In the genomic region with DNA sequence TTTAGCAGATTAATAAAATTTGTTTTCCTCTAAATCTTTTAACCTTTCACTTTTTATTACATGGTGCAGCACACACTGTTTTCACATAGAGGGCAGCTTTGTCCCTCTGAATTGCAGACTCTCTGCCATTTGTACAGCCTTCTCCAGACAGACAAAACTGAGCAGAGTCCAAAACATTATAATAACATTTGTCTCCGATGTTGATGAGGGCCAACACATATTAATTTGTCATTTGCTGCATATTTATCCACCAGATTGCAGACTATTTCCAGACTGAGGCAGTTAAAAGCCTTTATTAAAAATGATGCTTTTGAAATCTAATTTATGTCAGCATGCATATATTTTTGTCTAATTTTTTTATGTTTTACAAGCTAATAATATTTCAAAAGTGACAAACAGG, we compare ENCODE assay signal across 12 cellular contexts.
DNase-seq lines count a peak whose midpoint lies in the region; ATAC-seq, FAIRE-seq and TF ChIP-seq lines count a peak whose summit lies in the region.
"Had no signal": no experiment of that assay in that cellular context is flagged by ENCODE, and none has a peak within 500 bp of the region (broad histone marks: within the 10 kb centered on the region; RNA-seq: fewer than 3 reads in every experiment).

No MANE protein-coding gene starts in this region.

- no peaks in the 10 kb centered on the region for H3K36me3 ChIP-seq in BE2C
- no peaks in the 10 kb centered on the region for H3K36me3 ChIP-seq in WERI-Rb-1

- peaks cover 2% of the 10 kb centered on the region; the same call in 1 of the 2 replicates for H3K9me3 ChIP-seq in BE2C
- H3K9me3 ChIP-seq in WERI-Rb-1 (ENCODE audit: severe bottlenecking) = peaks cover 17% of the 10 kb centered on the region
- H3K9me3 ChIP-seq: psoas muscle had no signal

- peak; percentile 25 for DNase-seq in BE2C
- peak; percentile 14 for DNase-seq in NAMALWA (ENCODE audit: low spot score)
- peak; percentile 49 for DNase-seq in WERI-Rb-1
- no peak for DNase-seq in iPS-NIHi7 (ENCODE audit: extremely low spot score)
- no peak for DNase-seq in GM10266 (ENCODE audit: extremely low spot score)
- no peak for DNase-seq in iPS-NIHi11 (ENCODE audit: low spot score)
- DNase-seq: CD8-positive, alpha-beta memory T cell; psoas muscle; T-helper 9 cell had no signal

- peaks cover 5% of the 10 kb centered on the region for H3K4me1 ChIP-seq in BE2C
- H3K4me1 ChIP-seq: psoas muscle had no signal

- H3K27me3 ChIP-seq in BE2C (no peaks in the 10 kb centered on the region), WERI-Rb-1 (ENCODE audit: insufficient read depth, low read depth, severe bottlenecking) (no peaks in the 10 kb centered on the region)

- no peak for ATAC-seq in HG02852 (IDR thresholded peaks at IDR 0.05; ENCODE audit: unreplicated experiment)
- ATAC-seq: psoas muscle; stimulated activated memory B cell treated with anti-CD40 and anti-IgM and Interleukin-4, amounts not matched to agents 10 μg/mL and 1 μg/mL and 100 μg/mL, for 72 hours had no signal

- H3K4me3 ChIP-seq in BE2C (ENCODE audit: low read depth, low read length) = no peak overlapping the region
- H3K4me3 ChIP-seq in WERI-Rb-1 (ENCODE audit: low read depth, low read length) = no peak overlapping the region
- H3K4me3 ChIP-seq: psoas muscle had no signal

- FAIRE-seq in islet of Langerhans (lab: Jason Lieb, UNC) = peak; percentile 76

- H3K27ac ChIP-seq in WERI-Rb-1 = no peak overlapping the region
- H3K27ac ChIP-seq: psoas muscle had no signal

- TF ChIP-seq CTCF in BE2C (IDR thresholded peaks at IDR 0.05; ENCODE audit: low read depth, low read length) (peak; percentile 80), WERI-Rb-1 (IDR thresholded peaks at IDR 0.05; ENCODE audit: low read depth, low read length) (peak; percentile 61), GM10266 (IDR thresholded peaks at IDR 0.05; ENCODE audit: control insufficient read depth, insufficient read depth, low read depth, missing control alignments) (no peak)

Comparison
In these comparisons a context has a peak if more than half of its experiments do, and no peak if none do; other contexts are left out.
1. DNase-seq: peak in BE2C (single experiment), NAMALWA (single experiment) and WERI-Rb-1 (single experiment); none in iPS-NIHi7 (single experiment), GM10266 (single experiment) and iPS-NIHi11 (single experiment).